In the genomic region with DNA sequence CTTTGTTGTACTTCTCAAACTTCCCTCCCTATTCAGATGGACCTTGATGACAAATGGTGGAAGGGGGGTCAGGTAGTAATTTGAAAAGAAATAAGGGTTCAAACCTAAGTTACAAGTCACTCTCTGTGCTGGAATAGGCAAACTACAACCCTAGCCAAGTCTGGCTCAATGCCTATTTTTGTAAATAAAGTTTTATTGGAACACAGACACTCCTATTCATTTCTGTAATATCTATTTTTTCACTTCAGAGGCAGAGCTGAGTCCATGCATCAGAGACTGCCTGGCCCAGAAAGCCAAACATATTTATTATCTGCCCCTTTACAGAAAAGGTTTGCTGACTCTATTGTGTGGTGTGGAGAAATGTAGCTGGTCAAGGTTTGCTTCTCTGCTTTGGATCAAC, we compare ENCODE assay signal across 2 cellular contexts.
TF ChIP-seq lines count a peak whose summit lies in the region.

No MANE protein-coding gene starts in this region.

TF ChIP-seq in HepG2, 621 proteins besides CTCF, POLR2A, EP300 and RAD21:
- TF ChIP-seq, protein P1, sequence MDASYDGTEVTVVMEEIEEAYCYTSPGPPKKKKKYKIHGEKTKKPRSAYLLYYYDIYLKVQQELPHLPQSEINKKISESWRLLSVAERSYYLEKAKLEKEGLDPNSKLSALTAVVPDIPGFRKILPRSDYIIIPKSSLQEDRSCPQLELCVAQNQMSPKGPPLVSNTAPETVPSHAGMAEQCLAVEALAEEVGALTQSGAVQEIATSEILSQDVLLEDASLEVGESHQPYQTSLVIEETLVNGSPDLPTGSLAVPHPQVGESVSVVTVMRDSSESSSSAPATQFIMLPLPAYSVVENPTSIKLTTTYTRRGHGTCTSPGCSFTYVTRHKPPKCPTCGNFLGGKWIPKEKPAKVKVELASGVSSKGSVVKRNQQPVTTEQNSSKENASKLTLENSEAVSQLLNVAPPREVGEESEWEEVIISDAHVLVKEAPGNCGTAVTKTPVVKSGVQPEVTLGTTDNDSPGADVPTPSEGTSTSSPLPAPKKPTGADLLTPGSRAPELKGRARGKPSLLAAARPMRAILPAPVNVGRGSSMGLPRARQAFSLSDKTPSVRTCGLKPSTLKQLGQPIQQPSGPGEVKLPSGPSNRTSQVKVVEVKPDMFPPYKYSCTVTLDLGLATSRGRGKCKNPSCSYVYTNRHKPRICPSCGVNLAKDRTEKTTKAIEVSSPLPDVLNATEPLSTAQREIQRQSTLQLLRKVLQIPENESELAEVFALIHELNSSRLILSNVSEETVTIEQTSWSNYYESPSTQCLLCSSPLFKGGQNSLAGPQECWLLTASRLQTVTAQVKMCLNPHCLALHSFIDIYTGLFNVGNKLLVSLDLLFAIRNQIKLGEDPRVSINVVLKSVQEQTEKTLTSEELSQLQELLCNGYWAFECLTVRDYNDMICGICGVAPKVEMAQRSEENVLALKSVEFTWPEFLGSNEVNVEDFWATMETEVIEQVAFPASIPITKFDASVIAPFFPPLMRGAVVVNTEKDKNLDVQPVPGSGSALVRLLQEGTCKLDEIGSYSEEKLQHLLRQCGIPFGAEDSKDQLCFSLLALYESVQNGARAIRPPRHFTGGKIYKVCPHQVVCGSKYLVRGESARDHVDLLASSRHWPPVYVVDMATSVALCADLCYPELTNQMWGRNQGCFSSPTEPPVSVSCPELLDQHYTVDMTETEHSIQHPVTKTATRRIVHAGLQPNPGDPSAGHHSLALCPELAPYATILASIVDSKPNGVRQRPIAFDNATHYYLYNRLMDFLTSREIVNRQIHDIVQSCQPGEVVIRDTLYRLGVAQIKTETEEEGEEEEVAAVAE (CRISPR knock-in tag; IDR thresholded peaks at IDR 0.05; ENCODE audit: borderline replicate concordance), result no peak
- TF ChIP-seq FOXA1 (IDR thresholded peaks at IDR 0.05) (no peak), FOXA1 (CRISPR knock-in tag; IDR thresholded peaks at IDR 0.05) (no peak)
- TF ChIP-seq, protein P2, sequence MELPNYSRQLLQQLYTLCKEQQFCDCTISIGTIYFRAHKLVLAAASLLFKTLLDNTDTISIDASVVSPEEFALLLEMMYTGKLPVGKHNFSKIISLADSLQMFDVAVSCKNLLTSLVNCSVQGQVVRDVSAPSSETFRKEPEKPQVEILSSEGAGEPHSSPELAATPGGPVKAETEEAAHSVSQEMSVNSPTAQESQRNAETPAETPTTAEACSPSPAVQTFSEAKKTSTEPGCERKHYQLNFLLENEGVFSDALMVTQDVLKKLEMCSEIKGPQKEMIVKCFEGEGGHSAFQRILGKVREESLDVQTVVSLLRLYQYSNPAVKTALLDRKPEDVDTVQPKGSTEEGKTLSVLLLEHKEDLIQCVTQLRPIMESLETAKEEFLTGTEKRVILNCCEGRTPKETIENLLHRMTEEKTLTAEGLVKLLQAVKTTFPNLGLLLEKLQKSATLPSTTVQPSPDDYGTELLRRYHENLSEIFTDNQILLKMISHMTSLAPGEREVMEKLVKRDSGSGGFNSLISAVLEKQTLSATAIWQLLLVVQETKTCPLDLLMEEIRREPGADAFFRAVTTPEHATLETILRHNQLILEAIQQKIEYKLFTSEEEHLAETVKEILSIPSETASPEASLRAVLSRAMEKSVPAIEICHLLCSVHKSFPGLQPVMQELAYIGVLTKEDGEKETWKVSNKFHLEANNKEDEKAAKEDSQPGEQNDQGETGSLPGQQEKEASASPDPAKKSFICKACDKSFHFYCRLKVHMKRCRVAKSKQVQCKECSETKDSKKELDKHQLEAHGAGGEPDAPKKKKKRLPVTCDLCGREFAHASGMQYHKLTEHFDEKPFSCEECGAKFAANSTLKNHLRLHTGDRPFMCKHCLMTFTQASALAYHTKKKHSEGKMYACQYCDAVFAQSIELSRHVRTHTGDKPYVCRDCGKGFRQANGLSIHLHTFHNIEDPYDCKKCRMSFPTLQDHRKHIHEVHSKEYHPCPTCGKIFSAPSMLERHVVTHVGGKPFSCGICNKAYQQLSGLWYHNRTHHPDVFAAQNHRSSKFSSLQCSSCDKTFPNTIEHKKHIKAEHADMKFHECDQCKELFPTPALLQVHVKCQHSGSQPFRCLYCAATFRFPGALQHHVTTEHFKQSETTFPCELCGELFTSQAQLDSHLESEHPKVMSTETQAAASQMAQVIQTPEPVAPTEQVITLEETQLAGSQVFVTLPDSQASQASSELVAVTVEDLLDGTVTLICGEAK (IDR thresholded peaks at IDR 0.05), result no peak
- TF ChIP-seq, protein P2 (CRISPR knock-in tag; IDR thresholded peaks at IDR 0.05), result peak; percentile 21; the same call in 1 of the 2 replicates
- TF ChIP-seq, protein P3, sequence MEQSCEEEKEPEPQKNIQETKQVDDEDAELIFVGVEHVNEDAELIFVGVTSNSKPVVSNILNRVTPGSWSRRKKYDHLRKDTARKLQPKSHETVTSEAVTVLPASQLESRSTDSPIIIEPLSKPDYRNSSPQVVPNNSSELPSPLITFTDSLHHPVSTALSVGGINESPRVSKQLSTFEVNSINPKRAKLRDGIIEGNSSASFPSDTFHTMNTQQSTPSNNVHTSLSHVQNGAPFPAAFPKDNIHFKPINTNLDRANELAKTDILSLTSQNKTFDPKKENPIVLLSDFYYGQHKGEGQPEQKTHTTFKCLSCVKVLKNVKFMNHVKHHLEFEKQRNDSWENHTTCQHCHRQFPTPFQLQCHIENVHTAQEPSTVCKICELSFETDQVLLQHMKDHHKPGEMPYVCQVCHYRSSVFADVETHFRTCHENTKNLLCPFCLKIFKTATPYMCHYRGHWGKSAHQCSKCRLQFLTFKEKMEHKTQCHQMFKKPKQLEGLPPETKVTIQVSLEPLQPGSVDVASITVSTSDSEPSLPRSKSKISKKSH (CRISPR knock-in tag; IDR thresholded peaks at IDR 0.05; ENCODE audit: borderline replicate concordance), result no peak

TF ChIP-seq in GM12878, 131 proteins besides CTCF, POLR2A, EP300 and RAD21 (continued from another document):
- TF ChIP-seq, protein P2 (IDR thresholded peaks at IDR 0.05; ENCODE audit: borderline replicate concordance), result peak; percentile 88
